24 cellular contexts compared by ENCODE assay signal in the genomic region with DNA sequence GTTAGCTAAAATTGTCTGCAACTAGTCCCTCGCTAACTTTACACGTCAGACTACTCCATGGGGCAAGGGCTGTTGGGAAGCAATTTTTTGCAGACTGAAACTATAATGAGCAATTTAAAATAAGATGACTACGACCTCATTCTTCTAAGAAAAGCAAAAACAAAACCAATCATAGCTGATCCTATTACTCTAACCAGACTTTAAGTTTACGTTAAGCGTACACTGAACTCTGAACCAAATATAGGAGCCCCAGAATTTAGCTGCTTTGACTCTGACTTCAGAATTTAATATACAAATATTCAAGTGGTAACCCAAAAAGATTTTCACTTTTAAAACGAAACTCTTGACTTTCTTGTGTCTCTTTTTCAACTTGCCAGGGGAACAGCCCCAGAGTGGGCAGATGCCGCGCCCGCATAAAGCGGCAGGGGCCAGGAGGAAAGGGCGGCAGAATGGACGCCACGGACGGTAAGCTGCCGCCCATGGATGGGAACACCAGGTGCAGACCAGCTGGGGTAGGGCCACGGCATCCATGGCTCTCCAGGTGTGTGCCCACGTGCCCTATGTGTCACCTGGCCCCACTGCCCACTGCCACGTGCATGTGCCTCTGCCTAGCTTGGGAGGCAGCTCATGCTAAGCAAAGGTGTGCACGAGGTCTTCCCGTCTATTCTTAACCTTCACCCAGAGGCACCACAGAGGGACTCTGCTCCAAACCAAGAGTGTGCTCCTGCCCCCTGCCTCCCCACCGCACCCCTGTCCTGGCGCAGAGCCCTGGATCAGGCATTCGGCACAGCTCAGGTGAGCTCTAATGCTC.
DNase-seq lines count a peak whose midpoint lies in the region; ATAC-seq and TF ChIP-seq lines count a peak whose summit lies in the region.
"Had no signal": no experiment of that assay in that cellular context is flagged by ENCODE, and none has a peak within 500 bp of the region (broad histone marks: within the 10 kb centered on the region; RNA-seq: fewer than 3 reads in every experiment).

No MANE protein-coding gene starts in this region.

- peaks cover 3 to 10% of the 10 kb centered on the region in 2 donors for H3K36me3 Mint-ChIP-seq in activated T-cell treated with anti-CD3 and anti-CD28 coated beads, Interleukin-2, amount 50 U/mL, for 72 hours (ENCODE audit: insufficient read depth in 2 of 2)

- H3K27me3 ChIP-seq in adrenal gland (no peaks in the 10 kb centered on the region), right lobe of liver (no peaks in the 10 kb centered on the region)
- H3K27me3 ChIP-seq: esophagus muscularis mucosa, gastroesophageal sphincter, neutrophil had no signal

- CTCF ChIA-PET in HEK293T (lab: Yijun Ruan, JAX), result no interaction called here

- no peaks in the 10 kb centered on the region for H3K9me3 Mint-ChIP-seq in activated T-cell treated with anti-CD3 and anti-CD28 coated beads, Interleukin-2, amount 50 U/mL, for 72 hours
- H3K9me3 Mint-ChIP-seq: activated T-helper 1 cell treated with anti-CD3 and anti-CD28 coated beads, Interleukin-12 subunit alpha, Interleukin-12 subunit beta, Interleukin-2, Interleukin-4 antibody, amounts not matched to agents 30 ng/mL and 10 ng/mL and 1 ng/mL, durations not matched to agents 14 hours and 24 hours and 36 hours had no signal

- H3K36me3 ChIP-seq in adrenal gland (replicated peaks in 1 of 2) (peaks cover 0 to 24% of the 10 kb centered on the region in 2 donors), right lobe of liver (peaks cover 0 to 5% (median under 1%) of the 10 kb centered on the region in 4 donors)

- no peak for TF ChIP-seq POLR2A in adrenal gland (IDR thresholded peaks at IDR 0.05)
- no peak for TF ChIP-seq POLR2A in right lobe of liver (IDR thresholded peaks at IDR 0.05)

- H3K27ac Mint-ChIP-seq in activated T-cell treated with anti-CD3 and anti-CD28 coated beads, Interleukin-2, amount 50 U/mL, for 72 hours, result peak overlapping the region; percentile 25
- H3K27ac Mint-ChIP-seq: activated T-helper 1 cell treated with anti-CD3 and anti-CD28 coated beads, Interleukin-12 subunit alpha, Interleukin-12 subunit beta, Interleukin-2, Interleukin-4 antibody, amounts not matched to agents 30 ng/mL and 10 ng/mL and 1 ng/mL, durations not matched to agents 14 hours and 24 hours and 36 hours had no signal

- H3K4me3 ChIP-seq in adrenal gland (no peak overlapping the region), right lobe of liver (no peak overlapping the region)
- H3K4me3 ChIP-seq: esophagus muscularis mucosa, gastroesophageal sphincter had no signal

- H3K4me1 Mint-ChIP-seq in activated T-cell treated with anti-CD3 and anti-CD28 coated beads, Interleukin-2, amount 50 U/mL, for 72 hours (ENCODE audit: low read depth), result peaks cover 9% of the 10 kb centered on the region

- H3K27ac ChIP-seq in adrenal gland (no peak overlapping the region), right lobe of liver (no peak overlapping the region)
- H3K27ac ChIP-seq: esophagus muscularis mucosa, gastroesophageal sphincter, neutrophil, RWPE1 had no signal

- ATAC-seq in activated T-cell treated with anti-CD3 and anti-CD28 coated beads, Interleukin-2, amount 50 U/mL, for 72 hours (replicated peaks in 1 of 2), result peak; percentile 45 to 70
- ATAC-seq in right lobe of liver, result no peak
- ATAC-seq in HG03460 (IDR thresholded peaks at IDR 0.05; ENCODE audit: unreplicated experiment), result no peak
- ATAC-seq: gastroesophageal sphincter, HCT116, left colon had no signal

- H3K27me3 Mint-ChIP-seq in activated T-cell treated with anti-CD3 and anti-CD28 coated beads, Interleukin-2, amount 50 U/mL, for 72 hours (ENCODE audit: low read depth), result no peaks in the 10 kb centered on the region

- H3K9me3 ChIP-seq in adrenal gland (replicated peaks in 1 of 3) (no peaks in the 10 kb centered on the region), right lobe of liver (no peaks in the 10 kb centered on the region)
- H3K9me3 ChIP-seq: esophagus muscularis mucosa, gastroesophageal sphincter, neutrophil had no signal

- H3K4me3 Mint-ChIP-seq in activated T-cell treated with anti-CD3 and anti-CD28 coated beads, Interleukin-2, amount 50 U/mL, for 72 hours, result no peak overlapping the region
- H3K4me3 Mint-ChIP-seq: activated T-helper 1 cell treated with anti-CD3 and anti-CD28 coated beads, Interleukin-12 subunit alpha, Interleukin-12 subunit beta, Interleukin-2, Interleukin-4 antibody, amounts not matched to agents 30 ng/mL and 10 ng/mL and 1 ng/mL, durations not matched to agents 14 hours and 24 hours and 36 hours had no signal

- WGBS in adrenal gland, 4 donors, result 91 to 96% (median 92%) methylated on average over 20 to 23 of the region's 23 CpGs
- WGBS in right lobe of liver (ENCODE audit: insufficient coverage, low coverage, low lambda C conversion rate, missing lambda C conversion rate), result 92% methylated on average over 16 of the region's 23 CpGs

- DNase-seq in activated T-cell treated with anti-CD3 and anti-CD28 coated beads, Interleukin-2, amount 50 U/mL, for 72 hours, result no peak
- no peak for DNase-seq in activated T-cell treated with anti-CD3 and anti-CD28 coated beads, Interleukin-2, amount 50 U/mL, for 1 hour
- peak; percentile 0 to 47 (median 10) for DNase-seq in adrenal gland
- DNase-seq in right lobe of liver, result peak in 2 of 3 donors; percentile 44 to 45
- peak; percentile 51 for DNase-seq in posterior vena cava (ENCODE audit: low spot score)
- DNase-seq in NCI-H1092 treated with DMSO at 0.1 percent for 48 hours (lab: John Stamatoyannopoulos, UW), result no peak
- no peak for DNase-seq in HEK293T (ENCODE audit: extremely low spot score)
- DNase-seq: activated CD4-positive, alpha-beta T cell treated with anti-CD3 and anti-CD28 coated beads for 1 hour; C1 segment of cervical spinal cord; central memory CD4-positive, alpha-beta T cell; Kasumi-1; NCI-H1092; NCI-H2081 treated with DMSO at 0.1 percent for 48 hours; NCI-H526; stimulated activated CD4-positive, alpha-beta T cell treated with anti-CD3 and anti-CD28 coated beads, Interleukin-15, amount 100 ng/mL, for 24 hours; substantia nigra had no signal

- H3K4me1 ChIP-seq in adrenal gland (replicated peaks in 1 of 2) (no peaks in the 10 kb centered on the region), right lobe of liver (no peaks in the 10 kb centered on the region)
- H3K4me1 ChIP-seq: esophagus muscularis mucosa, gastroesophageal sphincter had no signal

- POLR2A ChIA-PET in HEK293T (lab: Yijun Ruan, JAX), result no interaction called here

- no peak for TF ChIP-seq CTCF in adrenal gland (IDR thresholded peaks at IDR 0.05)
- no peak for TF ChIP-seq CTCF in right lobe of liver (IDR thresholded peaks at IDR 0.05)

- intact Hi-C loops in adrenal gland (cut with DNase I), result no loop called here
- intact Hi-C loops in right lobe of liver (cut with DNase I), result no loop called here
- intact Hi-C loops in posterior vena cava (cut with DNase I), result no loop called here

TF ChIP-seq in HEK293T, 16 proteins besides CTCF, POLR2A, EP300 and RAD21:
- TF ChIP-seq SUZ12 (IDR thresholded peaks at IDR 0.05), result no peak
- TF ChIP-seq SP1 (IDR thresholded peaks at IDR 0.05), result no peak
- no peak for TF ChIP-seq HDGF (IDR thresholded peaks at IDR 0.05; ENCODE audit: borderline replicate concordance)

Comparison
In these comparisons a context has a peak if more than half of its experiments do, and no peak if none do; other contexts are left out.
1. ATAC-seq: peak in activated T-cell treated with anti-CD3 and anti-CD28 coated beads, Interleukin-2, amount 50 U/mL, for 72 hours (2 of 2); none in right lobe of liver (0 of 4) and HG03460 (single experiment).
2. DNase-seq: peak in adrenal gland (7 of 7), right lobe of liver (2 of 3) and posterior vena cava (single experiment); none in activated T-cell treated with anti-CD3 and anti-CD28 coated beads, Interleukin-2, amount 50 U/mL, for 72 hours (0 of 2), activated T-cell treated with anti-CD3 and anti-CD28 coated beads, Interleukin-2, amount 50 U/mL, for 1 hour (single experiment), NCI-H1092 treated with DMSO at 0.1 percent for 48 hours (single experiment) and HEK293T (single experiment).